Comparison of ENCODE assay signal across 8 cellular contexts in the genomic region with DNA sequence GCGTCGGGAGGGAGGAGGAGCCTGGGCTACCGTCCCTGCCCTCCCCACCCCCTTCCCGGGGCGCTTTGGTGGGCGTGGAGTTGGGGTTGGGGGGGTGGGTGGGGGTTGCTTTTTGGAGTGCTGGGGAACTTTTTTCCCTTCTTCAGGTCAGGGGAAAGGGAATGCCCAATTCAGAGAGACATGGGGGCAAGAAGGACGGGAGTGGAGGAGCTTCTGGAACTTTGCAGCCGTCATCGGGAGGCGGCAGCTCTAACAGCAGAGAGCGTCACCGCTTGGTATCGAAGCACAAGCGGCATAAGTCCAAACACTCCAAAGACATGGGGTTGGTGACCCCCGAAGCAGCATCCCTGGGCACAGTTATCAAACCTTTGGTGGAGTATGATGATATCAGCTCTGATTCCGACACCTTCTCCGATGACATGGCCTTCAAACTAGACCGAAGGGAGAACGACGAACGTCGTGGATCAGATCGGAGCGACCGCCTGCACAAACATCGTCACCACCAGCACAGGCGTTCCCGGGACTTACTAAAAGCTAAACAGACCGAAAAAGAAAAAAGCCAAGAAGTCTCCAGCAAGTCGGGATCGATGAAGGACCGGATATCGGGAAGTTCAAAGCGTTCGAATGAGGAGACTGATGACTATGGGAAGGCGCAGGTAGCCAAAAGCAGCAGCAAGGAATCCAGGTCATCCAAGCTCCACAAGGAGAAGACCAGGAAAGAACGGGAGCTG. TPM values are rescaled to one million over a fixed set of nuclear protein-coding genes. Genes with fewer than 3 reads are reported as not detected.
DNase-seq lines count a peak whose midpoint lies in the region; ATAC-seq and TF ChIP-seq lines count a peak whose summit lies in the region.

No MANE protein-coding gene starts in this region.

- H3K27ac ChIP-seq in mesodermal cell (ENCODE audit: low read depth, low read length, severe bottlenecking), result peak overlapping the region; percentile 98
- peak overlapping the region; percentile 97 for H3K27ac ChIP-seq in subcutaneous abdominal adipose tissue (ENCODE audit: low read depth, low read length)

- peak overlapping the region; percentile 99 for H3K9ac ChIP-seq in endocrine pancreas (ENCODE audit: control insufficient read depth, insufficient read depth, low read length)
- peak overlapping the region; percentile 85 to 99 (median 99) for H3K9ac ChIP-seq in subcutaneous abdominal adipose tissue (ENCODE audit: low read length in 5 of 5)

- H3K36me3 ChIP-seq in endocrine pancreas (ENCODE audit: control insufficient read depth, insufficient read depth, low read length), result no peaks in the 10 kb centered on the region
- H3K36me3 ChIP-seq in mesodermal cell (ENCODE audit: control insufficient read depth, insufficient read depth, low read length), result peaks cover 6% of the 10 kb centered on the region
- no peaks in the 10 kb centered on the region for H3K36me3 ChIP-seq in subcutaneous abdominal adipose tissue (ENCODE audit: control insufficient read depth in 5 of 5, insufficient read depth in 5 of 5, low read length in 5 of 5)

- H3K9me3 ChIP-seq in endocrine pancreas (ENCODE audit: control insufficient read depth, low read length), result no peaks in the 10 kb centered on the region
- no peaks in the 10 kb centered on the region for H3K9me3 ChIP-seq in mesodermal cell (ENCODE audit: control insufficient read depth, low read length)
- no peaks in the 10 kb centered on the region for H3K9me3 ChIP-seq in subcutaneous abdominal adipose tissue (ENCODE audit: control insufficient read depth in 5 of 5, low read length in 5 of 5)

- WGBS in mesodermal cell (ENCODE audit: insufficient coverage in 2 of 2), 2 experiments, result 1% methylated on average over 19 to 30 of the region's 37 CpGs

- peaks cover 9% of the 10 kb centered on the region for H3K4me1 ChIP-seq in endocrine pancreas (ENCODE audit: control insufficient read depth, insufficient read depth, low read length)
- H3K4me1 ChIP-seq in mesodermal cell (ENCODE audit: control insufficient read depth, insufficient read depth, low read length, poor library complexity, severe bottlenecking), result peaks cover 3% of the 10 kb centered on the region
- peaks cover 0 to 46% (median 39%) of the 10 kb centered on the region in 5 donors for H3K4me1 ChIP-seq in subcutaneous abdominal adipose tissue (ENCODE audit: control insufficient read depth in 5 of 5, insufficient read depth in 5 of 5, low read length in 5 of 5)

- H3K27me3 ChIP-seq in endocrine pancreas (ENCODE audit: control insufficient read depth, insufficient read depth, low read length), result no peaks in the 10 kb centered on the region
- H3K27me3 ChIP-seq in subcutaneous abdominal adipose tissue (ENCODE audit: control insufficient read depth in 5 of 5, insufficient read depth in 4 of 5, low read length in 5 of 5), result no peaks in the 10 kb centered on the region

- H3K4me3 ChIP-seq in AG09309 (ENCODE audit: control insufficient read depth, low read depth, low read length), result peak overlapping the region; percentile 92
- H3K4me3 ChIP-seq in endocrine pancreas (ENCODE audit: control insufficient read depth, insufficient read depth, low read length), result peak overlapping the region; percentile 97
- H3K4me3 ChIP-seq in mesodermal cell (ENCODE audit: extremely low read depth, insufficient read depth, low read length, poor library complexity, severe bottlenecking), result peak overlapping the region; percentile 82
- peak overlapping the region; percentile 73 to 100 (median 95) for H3K4me3 ChIP-seq in subcutaneous abdominal adipose tissue (ENCODE audit: low read depth in 1 of 5, low read length in 5 of 5)

- TF ChIP-seq CTCF in AG09309 (IDR thresholded peaks at IDR 0.05; ENCODE audit: control insufficient read depth, insufficient read depth, low read depth, low read length, missing control alignments), result no peak

- DNase-seq in AG09309 (ENCODE audit: low read depth) (no peak), putamen (ENCODE audit: low spot score) (no peak)
- peak; percentile 47 to 59 for DNase-seq in activated CD4-positive, alpha-beta T cell treated with anti-CD3 and anti-CD28 coated beads for 24 hours (ENCODE audit: low read depth in 2 of 2)

- ATAC-seq in GM18907 (IDR thresholded peaks at IDR 0.05; ENCODE audit: unreplicated experiment) (peak; percentile 7), HG03571 (IDR thresholded peaks at IDR 0.05; ENCODE audit: unreplicated experiment) (peak; percentile 37)

RNA-seq across cellular contexts. Expression of gene CDK12, which starts 0.8 kb away (rescaled TPM):
- polyA plus RNA-seq in mesodermal cell (2013, experiment 1 of 2), result 29.5 TPM
- polyA plus RNA-seq in mesodermal cell (2013, experiment 2 of 2), result 26.5 TPM

RNA-seq across cellular contexts. Expression of gene MED1, which starts 11.0 kb away (rescaled TPM):
- 34.4 TPM for polyA plus RNA-seq in mesodermal cell (2013, experiment 1 of 2)
- 31.7 TPM for polyA plus RNA-seq in mesodermal cell (2013, experiment 2 of 2)

Comparison
In these comparisons a context has a peak if more than half of its experiments do, and no peak if none do; other contexts are left out.
1. DNase-seq: peak in activated CD4-positive, alpha-beta T cell treated with anti-CD3 and anti-CD28 coated beads for 24 hours (2 of 2); none in AG09309 (single experiment) and putamen (single experiment).
2. Peak in every context shown above with its lines, with median percentiles within 50 percentile points of each other: H3K4me3 ChIP-seq.